Comparison of ENCODE assay signal across 7 cellular contexts in genomic region chr21:9004815-9005518, GRCh38.
A peak's percentile ranks its signal among the peaks of the same experiment; 100 is the strongest.
DNase-seq lines count a peak whose midpoint lies in the region; TF ChIP-seq lines count a peak whose summit lies in the region.
"Not testable (repeated sequence)": the region's sequence is repeated elsewhere in the genome, so short reads cannot be mapped to it uniquely, and the experiment has no call there.

No MANE protein-coding gene starts in this region.

- H3K4me3 ChIP-seq in MG63, right atrium auricular region: not testable (repeated sequence)

- intact Hi-C loops in posterior vena cava (cut with DNase I) = not testable (repeated sequence)

- H3K9me3 ChIP-seq in MG63, right atrium auricular region: not testable (repeated sequence)

- not testable (repeated sequence) for H3K4me1 Mint-ChIP-seq in chondrocyte (ENCODE audit: low read depth)

- not testable (repeated sequence) for H3K27me3 ChIP-seq in MG63, right atrium auricular region

- not testable (repeated sequence) for H3K4me1 ChIP-seq in right atrium auricular region

- H3K36me3 Mint-ChIP-seq in chondrocyte (ENCODE audit: low read depth) = not testable (repeated sequence)

- not testable (repeated sequence) for TF ChIP-seq CTCF in chondrocyte (IDR thresholded peaks at IDR 0.05); right atrium auricular region (IDR thresholded peaks at IDR 0.05)

- H3K36me3 ChIP-seq in MG63, right atrium auricular region: not testable (repeated sequence)

- H3K27ac ChIP-seq in right atrium auricular region = not testable (repeated sequence)

- H3K9me3 Mint-ChIP-seq in chondrocyte (ENCODE audit: low read depth) = peaks cover 65% of the 10 kb centered on the region

- peak; percentile 64 for DNase-seq in Daoy (ENCODE audit: low read depth)
- DNase-seq in MG63 = peak; percentile 47
- peak; percentile 77 for DNase-seq in SW480 (ENCODE audit: low spot score)
- peak; percentile 50 for DNase-seq in chondrocyte (ENCODE audit: low spot score)
- peak; percentile 58 for DNase-seq in right atrium auricular region (ENCODE audit: low spot score)
- peak; percentile 2 for DNase-seq in medulla oblongata (ENCODE audit: extremely low spot score)
- peak; percentile 70 for DNase-seq in posterior vena cava (ENCODE audit: low spot score)

- not testable (repeated sequence) for H3K27ac Mint-ChIP-seq in chondrocyte (ENCODE audit: unreplicated experiment)

- not testable (repeated sequence) for H3K27me3 Mint-ChIP-seq in chondrocyte (ENCODE audit: low read depth)

- H3K4me3 Mint-ChIP-seq in chondrocyte (ENCODE audit: unreplicated experiment) = not testable (repeated sequence)

Comparison
In these comparisons a context has a peak if more than half of its experiments do, and no peak if none do; other contexts are left out.
1. DNase-seq: peak in every context shown above with its lines; median percentile 77 in SW480; 70 in posterior vena cava; 64 in Daoy; 58 in right atrium auricular region; 50 in chondrocyte; 47 in MG63; 2 in medulla oblongata.